ENCODE assay signal across 1 cellular context in the genomic region with DNA sequence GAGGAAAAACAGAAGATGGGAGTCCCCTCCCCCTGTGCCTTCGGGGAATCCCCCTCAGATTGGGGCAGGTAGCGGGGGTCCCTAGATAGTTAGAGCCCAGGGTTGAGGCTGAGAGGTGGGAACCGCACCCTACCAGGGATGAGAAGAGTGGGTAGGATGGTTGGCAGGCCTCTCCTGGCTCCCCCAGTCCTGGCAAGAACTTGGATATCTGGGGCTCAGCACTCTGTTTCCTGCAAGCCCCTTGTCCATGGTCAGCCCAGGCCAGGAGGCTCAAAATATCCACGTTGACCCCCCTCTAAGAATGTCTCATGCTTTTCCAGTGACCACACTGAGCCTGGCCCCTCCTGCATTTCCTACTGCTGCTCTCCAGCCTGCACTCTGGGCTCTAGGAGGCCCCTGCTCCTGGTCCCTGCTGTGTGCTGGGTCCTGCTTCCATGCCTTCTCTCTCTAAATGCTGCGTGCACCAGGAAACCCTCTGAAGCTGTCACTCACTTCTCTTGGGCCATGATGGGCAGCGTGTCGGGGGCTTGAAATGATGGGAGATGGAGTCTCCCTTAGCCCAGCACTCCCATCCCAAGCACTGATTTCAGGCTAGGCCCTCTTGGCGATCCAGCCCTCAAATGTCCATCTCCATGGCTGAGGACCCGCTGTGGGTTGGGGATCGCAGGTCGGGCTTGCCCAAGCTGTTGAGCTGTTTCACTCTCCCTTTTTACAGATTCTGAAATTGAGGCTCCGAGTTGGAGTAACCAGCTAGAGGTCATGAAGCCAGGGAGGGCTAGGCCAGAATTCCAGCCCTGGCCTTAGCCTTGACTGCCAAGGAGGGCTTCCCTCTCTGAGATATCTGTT.
TF ChIP-seq lines count a peak whose summit lies in the region.

No MANE protein-coding gene starts in this region.

TF ChIP-seq in liver, 16 proteins besides CTCF, POLR2A, EP300 and RAD21 (continued from another document):
- TF ChIP-seq, protein P1, sequence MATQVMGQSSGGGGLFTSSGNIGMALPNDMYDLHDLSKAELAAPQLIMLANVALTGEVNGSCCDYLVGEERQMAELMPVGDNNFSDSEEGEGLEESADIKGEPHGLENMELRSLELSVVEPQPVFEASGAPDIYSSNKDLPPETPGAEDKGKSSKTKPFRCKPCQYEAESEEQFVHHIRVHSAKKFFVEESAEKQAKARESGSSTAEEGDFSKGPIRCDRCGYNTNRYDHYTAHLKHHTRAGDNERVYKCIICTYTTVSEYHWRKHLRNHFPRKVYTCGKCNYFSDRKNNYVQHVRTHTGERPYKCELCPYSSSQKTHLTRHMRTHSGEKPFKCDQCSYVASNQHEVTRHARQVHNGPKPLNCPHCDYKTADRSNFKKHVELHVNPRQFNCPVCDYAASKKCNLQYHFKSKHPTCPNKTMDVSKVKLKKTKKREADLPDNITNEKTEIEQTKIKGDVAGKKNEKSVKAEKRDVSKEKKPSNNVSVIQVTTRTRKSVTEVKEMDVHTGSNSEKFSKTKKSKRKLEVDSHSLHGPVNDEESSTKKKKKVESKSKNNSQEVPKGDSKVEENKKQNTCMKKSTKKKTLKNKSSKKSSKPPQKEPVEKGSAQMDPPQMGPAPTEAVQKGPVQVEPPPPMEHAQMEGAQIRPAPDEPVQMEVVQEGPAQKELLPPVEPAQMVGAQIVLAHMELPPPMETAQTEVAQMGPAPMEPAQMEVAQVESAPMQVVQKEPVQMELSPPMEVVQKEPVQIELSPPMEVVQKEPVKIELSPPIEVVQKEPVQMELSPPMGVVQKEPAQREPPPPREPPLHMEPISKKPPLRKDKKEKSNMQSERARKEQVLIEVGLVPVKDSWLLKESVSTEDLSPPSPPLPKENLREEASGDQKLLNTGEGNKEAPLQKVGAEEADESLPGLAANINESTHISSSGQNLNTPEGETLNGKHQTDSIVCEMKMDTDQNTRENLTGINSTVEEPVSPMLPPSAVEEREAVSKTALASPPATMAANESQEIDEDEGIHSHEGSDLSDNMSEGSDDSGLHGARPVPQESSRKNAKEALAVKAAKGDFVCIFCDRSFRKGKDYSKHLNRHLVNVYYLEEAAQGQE (IDR thresholded peaks at IDR 0.05), result no peak
